Comparison of ENCODE assay signal across 8 cellular contexts in the genomic region with DNA sequence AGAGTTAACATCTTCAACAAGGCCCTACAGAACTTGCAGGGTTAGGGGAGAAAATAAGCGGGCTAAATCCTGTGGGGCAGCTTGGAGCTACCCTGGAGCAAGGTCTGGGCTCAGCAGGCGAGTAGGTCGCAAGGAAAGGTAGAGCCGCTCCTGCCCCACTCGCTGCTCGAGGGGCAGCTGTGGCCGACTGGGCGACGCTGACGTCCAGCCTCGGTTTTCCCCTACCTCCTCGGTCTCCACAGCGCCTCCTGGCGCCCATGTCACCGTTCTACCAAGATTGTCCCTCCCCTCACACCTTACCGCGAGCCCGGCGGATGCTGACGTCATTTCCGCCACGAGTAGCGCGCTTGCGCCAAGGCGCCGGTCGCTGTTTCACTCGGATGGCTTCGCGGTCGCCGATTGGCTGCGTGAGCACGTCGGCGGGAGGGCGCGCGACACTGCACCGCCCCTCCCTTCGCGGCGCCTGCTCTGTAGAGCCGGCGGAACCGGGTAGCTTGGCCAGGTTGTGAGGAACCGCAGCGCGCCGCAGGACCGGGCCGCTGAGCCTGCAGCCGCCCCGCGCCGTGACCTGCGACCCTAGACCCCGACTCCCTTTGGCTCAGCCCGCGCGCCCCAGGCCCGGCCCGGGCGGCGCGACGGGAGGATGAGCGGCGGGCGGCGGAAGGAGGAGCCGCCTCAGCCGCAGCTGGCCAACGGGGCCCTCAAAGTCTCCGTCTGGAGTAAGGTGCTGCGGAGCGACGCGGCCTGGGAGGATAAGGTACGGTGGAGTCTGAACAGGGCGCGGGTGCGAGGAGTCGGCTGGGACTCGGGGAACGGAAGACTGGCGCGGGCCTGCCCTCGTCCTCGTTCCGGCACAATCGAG. TPM values are rescaled to one million over a fixed set of nuclear protein-coding genes. Genes with fewer than 3 reads are reported as not detected.
A peak's percentile ranks its signal among the peaks of the same experiment; 100 is the strongest.
DNase-seq lines count a peak whose midpoint lies in the region; ATAC-seq, FAIRE-seq and TF ChIP-seq lines count a peak whose summit lies in the region.

A gene with protein sequence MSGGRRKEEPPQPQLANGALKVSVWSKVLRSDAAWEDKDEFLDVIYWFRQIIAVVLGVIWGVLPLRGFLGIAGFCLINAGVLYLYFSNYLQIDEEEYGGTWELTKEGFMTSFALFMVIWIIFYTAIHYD (plus strand): TSS at position 471 of the 862 bp plus-strand sequence. CDS start 173 bp downstream, at position 644.

- H3K27ac Mint-ChIP-seq in brain: peak within 1 kb of the TSS; percentile 89 to 99 (median 97)

- peak; percentile 84 for FAIRE-seq in TTC549 (lab: Jason Lieb, UNC)

- H3K36me3 ChIP-seq in iPS DF 6.9 (ENCODE audit: control insufficient read depth, insufficient read depth, low read length): peaks cover 5% of the 10 kb centered on the region; the same call in 1 of the 2 replicates

- DNase-seq in 8988T: peak; percentile 62
- DNase-seq in NCI-H2107 (lab: John Stamatoyannopoulos, UW): peak; percentile 90
- DNase-seq in iPS DF 6.9 (ENCODE audit: low read depth, low spot score): peak; percentile 100
- DNase-seq in skeletal muscle cell (ENCODE audit: low read depth): peak; percentile 95

- peaks cover 29% of the 10 kb centered on the region for H3K4me1 Mint-ChIP-seq in brain

- no peaks in the 10 kb centered on the region for H3K27me3 ChIP-seq in iPS DF 6.9 (ENCODE audit: control insufficient read depth, insufficient read depth, low read length)

- H3K9me3 ChIP-seq in iPS DF 6.9 (ENCODE audit: control insufficient read depth, insufficient read depth, low read length): no peaks in the 10 kb centered on the region

- peaks cover 13% of the 10 kb centered on the region for H3K27me3 Mint-ChIP-seq in brain

- TF ChIP-seq CTCF in brain (conservative IDR thresholded peaks at IDR 0.05): peak; percentile 91 to 93

- WGBS in iPS DF 6.9 (ENCODE audit: insufficient coverage, insufficient read length): no CpG with 5 or more reads among the region's 93 CpGs

- peaks cover 30% of the 10 kb centered on the region for H3K36me3 Mint-ChIP-seq in brain

- peak; percentile 88 for ATAC-seq in GM18517 (IDR thresholded peaks at IDR 0.05; ENCODE audit: unreplicated experiment)
- ATAC-seq in HG03060 (IDR thresholded peaks at IDR 0.05; ENCODE audit: low read depth, unreplicated experiment): peak; percentile 79

- H3K4me1 ChIP-seq in iPS DF 6.9 (ENCODE audit: control insufficient read depth, insufficient read depth, low read length): peaks cover 2% of the 10 kb centered on the region

- H3K9me3 Mint-ChIP-seq in brain: no peaks in the 10 kb centered on the region

- H3K27ac ChIP-seq in iPS DF 6.9 (ENCODE audit: low read length): no peak within 1 kb of the TSS

- peak within 1 kb of the TSS; percentile 90 for H3K4me3 ChIP-seq in iPS DF 6.9 (ENCODE audit: low read length)
- H3K4me3 ChIP-seq in skeletal muscle cell (ENCODE audit: low read depth, low read length): peak within 1 kb of the TSS; percentile 99

- peak within 1 kb of the TSS; percentile 96 to 99 (median 98) for H3K4me3 Mint-ChIP-seq in brain

RNA-seq across cellular contexts. Expression of the gene that starts here (rescaled TPM):
- polyA plus RNA-seq in brain (ENCODE audit: insufficient read depth, low read depth, low replicate concordance): 119 TPM
